Comparison of ENCODE assay signal across 14 cellular contexts in the genomic region with DNA sequence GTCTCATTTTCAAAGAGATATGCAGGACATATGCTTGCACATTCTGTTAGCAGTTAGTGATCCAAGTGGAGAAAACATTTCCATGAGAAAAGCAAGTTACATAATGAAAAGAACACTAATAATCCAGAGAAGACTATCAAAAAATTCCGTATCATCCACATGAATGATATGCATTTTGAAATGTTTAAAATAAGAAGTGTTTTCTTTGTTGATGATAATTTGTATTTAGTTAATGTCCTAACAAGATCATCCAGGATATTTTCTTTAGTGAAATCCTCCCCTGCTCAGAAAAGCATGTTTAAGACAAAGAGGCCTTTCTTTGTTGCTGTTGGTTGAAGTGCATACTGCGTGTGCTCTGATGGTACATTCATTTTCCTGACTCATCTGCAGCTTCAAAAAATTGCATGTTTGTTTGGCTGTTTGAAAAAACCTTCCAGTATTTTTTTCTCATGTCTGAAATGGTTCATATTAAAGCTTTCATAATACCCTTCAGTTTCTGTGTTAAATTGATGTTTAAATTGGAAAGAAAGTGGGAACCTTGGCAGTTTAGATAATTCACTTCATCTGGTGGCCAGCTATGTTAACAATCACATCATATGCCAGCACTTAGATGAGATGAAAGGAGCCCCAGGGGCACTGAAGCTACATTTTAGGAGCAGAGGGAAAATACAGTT.
DNase-seq lines count a peak whose midpoint lies in the region; ATAC-seq lines count a peak whose summit lies in the region.
"Had no signal": no experiment of that assay in that cellular context is flagged by ENCODE, and none has a peak within 500 bp of the region (broad histone marks: within the 10 kb centered on the region; RNA-seq: fewer than 3 reads in every experiment).

No MANE protein-coding gene starts in this region.

- no peaks in the 10 kb centered on the region for H3K36me3 ChIP-seq in ectodermal cell (ENCODE audit: control insufficient read depth, insufficient read depth, low read length)
- H3K36me3 ChIP-seq in neuron (ENCODE audit: insufficient read depth, low read length): no peaks in the 10 kb centered on the region
- H3K36me3 ChIP-seq in Karpas-422 (ENCODE audit: insufficient read depth, low read length): no peaks in the 10 kb centered on the region
- H3K36me3 ChIP-seq in mesendoderm (ENCODE audit: control insufficient read depth, insufficient read depth, low read length): no peaks in the 10 kb centered on the region
- H3K36me3 ChIP-seq: pancreas, thoracic aorta had no signal

- no peak overlapping the region for H4K8ac ChIP-seq in mesendoderm (ENCODE audit: low read depth, low read length)

- H3K27ac ChIP-seq in ectodermal cell (ENCODE audit: insufficient read depth, low read depth, low read length, poor library complexity, severe bottlenecking) (peak overlapping the region; percentile 68), Karpas-422 (ENCODE audit: low read length) (no peak overlapping the region), mesendoderm (ENCODE audit: low read depth, low read length) (no peak overlapping the region)
- H3K27ac ChIP-seq: pancreas, thoracic aorta had no signal

- H3K79me2 ChIP-seq in Karpas-422 (ENCODE audit: low read length): no peaks in the 10 kb centered on the region
- H3K79me2 ChIP-seq in mesendoderm (ENCODE audit: control insufficient read depth, insufficient read depth, low read length): no peaks in the 10 kb centered on the region

- H4K20me1 ChIP-seq in Karpas-422 (ENCODE audit: insufficient read depth, low read depth, low read length): no peaks in the 10 kb centered on the region

- H3K9ac ChIP-seq in Karpas-422 (ENCODE audit: low read length) (no peak overlapping the region), mesendoderm (ENCODE audit: low read length) (no peak overlapping the region)

- H2BK15ac ChIP-seq in mesendoderm (replicated peaks; ENCODE audit: low read depth): no peak overlapping the region

- H2AFZ ChIP-seq in neuron (ENCODE audit: low read depth, low read length) (peak overlapping the region; percentile 57), Karpas-422 (ENCODE audit: low read length) (no peak overlapping the region; the same call in 1 of the 2 replicates)

- H2BK120ac ChIP-seq in mesendoderm (ENCODE audit: low read depth, low read length): no peak overlapping the region

- H3K23ac ChIP-seq in mesendoderm (ENCODE audit: low read length): no peak overlapping the region

- DNase-seq in GM04503 (ENCODE audit: low read depth) (peak; percentile 33), NCI-H345 treated with DMSO at 0.1 percent for 48 hours (lab: John Stamatoyannopoulos, UW; ENCODE audit: unreplicated experiment) (peak; percentile 26), NCI-H524 treated with DMSO at 0.1 percent for 48 hours (lab: John Stamatoyannopoulos, UW) (no peak), Karpas-422 (no peak), mesendoderm (no peak)
- DNase-seq: activated CD4-positive, alpha-beta T cell treated with anti-CD3 and anti-CD28 coated beads for 4 hours; activated naive CD4-positive, alpha-beta T cell; pancreas; SHP77; stimulated activated CD4-positive, alpha-beta T cell treated with anti-CD3 and anti-CD28 coated beads, Interleukin-4, amount 100 ng/mL, for 4 hours had no signal

- ATAC-seq in HG03025 (IDR thresholded peaks at IDR 0.05; ENCODE audit: low FRiP score, unreplicated experiment): no peak
- ATAC-seq: pancreas had no signal

- H3K9me3 ChIP-seq in ectodermal cell (ENCODE audit: control insufficient read depth, low read length) (no peaks in the 10 kb centered on the region), neuron (ENCODE audit: low read length) (no peaks in the 10 kb centered on the region), Karpas-422 (ENCODE audit: low read length) (no peaks in the 10 kb centered on the region)
- H3K9me3 ChIP-seq: pancreas, thoracic aorta had no signal

- H2AK5ac ChIP-seq in mesendoderm (ENCODE audit: low read length): no peak overlapping the region

- no peaks in the 10 kb centered on the region for H3K27me3 ChIP-seq in ectodermal cell (ENCODE audit: control insufficient read depth, insufficient read depth, low read length, poor library complexity, severe bottlenecking)
- H3K27me3 ChIP-seq in neuron (ENCODE audit: insufficient read depth, low read length): no peaks in the 10 kb centered on the region
- no peaks in the 10 kb centered on the region for H3K27me3 ChIP-seq in Karpas-422 (ENCODE audit: low read length)
- H3K27me3 ChIP-seq in mesendoderm (ENCODE audit: insufficient read depth, low read length, poor library complexity): no peaks in the 10 kb centered on the region
- H3K27me3 ChIP-seq: pancreas had no signal

- peaks cover 22% of the 10 kb centered on the region for H3K4me1 ChIP-seq in ectodermal cell (ENCODE audit: control insufficient read depth, insufficient read depth, low read length)
- H3K4me1 ChIP-seq in neuron (ENCODE audit: insufficient read depth, low read length): peaks cover 52% of the 10 kb centered on the region
- H3K4me1 ChIP-seq in Karpas-422 (ENCODE audit: low read length): no peaks in the 10 kb centered on the region
- H3K4me1 ChIP-seq in mesendoderm (ENCODE audit: control insufficient read depth, low read depth, low read length): peaks cover 2% of the 10 kb centered on the region

- H3K18ac ChIP-seq in mesendoderm (ENCODE audit: low read length): no peak overlapping the region

- no peaks in the 10 kb centered on the region for H3K79me1 ChIP-seq in mesendoderm (ENCODE audit: low read length)

- H3K56ac ChIP-seq in mesendoderm (ENCODE audit: low read length): no peak overlapping the region

- H3K4me3 ChIP-seq in ectodermal cell (ENCODE audit: insufficient read depth, low read depth, low read length) (no peak overlapping the region), neuron (ENCODE audit: low read length) (peak overlapping the region; percentile 7), Karpas-422 (ENCODE audit: low read length) (no peak overlapping the region), mesendoderm (ENCODE audit: low read length) (no peak overlapping the region)
- H3K4me3 ChIP-seq: pancreas, thoracic aorta had no signal

- H3K4me2 ChIP-seq in Karpas-422 (ENCODE audit: low read depth, low read length, poor library complexity, severe bottlenecking) (no peak overlapping the region), mesendoderm (ENCODE audit: low read length) (no peak overlapping the region)

- no peak overlapping the region for H3K4ac ChIP-seq in mesendoderm (ENCODE audit: low read depth, low read length)

- no peaks in the 10 kb centered on the region for H3K9me2 ChIP-seq in Karpas-422 (replicated peaks; ENCODE audit: insufficient read depth, low read length)

- no peak overlapping the region for H4K5ac ChIP-seq in mesendoderm (ENCODE audit: low read length)

- WGBS in ectodermal cell, 2 experiments: 77 to 88% methylated on average over 1 to 2 of the region's 2 CpGs
- no CpG with 5 or more reads among the region's 2 CpGs for WGBS in mesendoderm (ENCODE audit: extremely low coverage, insufficient coverage, low lambda C conversion rate)

- no peak overlapping the region for H2BK5ac ChIP-seq in mesendoderm (ENCODE audit: low read length)

Comparison
In these comparisons a context has a peak if more than half of its experiments do, and no peak if none do; other contexts are left out.
1. DNase-seq: peak in GM04503 (single experiment) and NCI-H345 treated with DMSO at 0.1 percent for 48 hours (single experiment); none in NCI-H524 treated with DMSO at 0.1 percent for 48 hours (single experiment), Karpas-422 (single experiment) and mesendoderm (single experiment).